In the genomic region with DNA sequence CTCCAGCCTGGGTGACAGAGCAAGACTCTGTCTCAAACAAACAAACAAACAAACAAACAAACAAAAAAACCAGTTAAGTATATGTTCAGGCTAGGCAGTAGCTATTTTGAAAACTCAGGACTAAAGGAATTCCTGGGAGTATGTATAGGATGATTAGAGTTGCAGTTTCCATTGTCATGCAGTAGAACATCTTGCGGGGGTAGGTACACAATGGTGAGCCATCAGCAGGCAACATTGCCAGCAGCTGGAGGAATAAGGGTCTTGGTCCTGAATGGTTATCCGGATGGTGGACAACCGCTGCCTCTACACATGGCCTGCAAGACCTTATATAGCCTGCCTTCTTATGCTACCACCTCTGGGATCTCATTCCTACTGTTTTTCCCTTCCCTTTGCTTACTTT, we compare ENCODE assay signal across 1 cellular context.
TF ChIP-seq lines count a peak whose summit lies in the region.

No MANE protein-coding gene starts in this region.

TF ChIP-seq in GM23338, 12 proteins besides CTCF, POLR2A, EP300 and RAD21 (continued from another document):
- TF ChIP-seq JUNB (IDR thresholded peaks at IDR 0.05; ENCODE audit: unreplicated experiment) = no peak
- TF ChIP-seq, protein P1, sequence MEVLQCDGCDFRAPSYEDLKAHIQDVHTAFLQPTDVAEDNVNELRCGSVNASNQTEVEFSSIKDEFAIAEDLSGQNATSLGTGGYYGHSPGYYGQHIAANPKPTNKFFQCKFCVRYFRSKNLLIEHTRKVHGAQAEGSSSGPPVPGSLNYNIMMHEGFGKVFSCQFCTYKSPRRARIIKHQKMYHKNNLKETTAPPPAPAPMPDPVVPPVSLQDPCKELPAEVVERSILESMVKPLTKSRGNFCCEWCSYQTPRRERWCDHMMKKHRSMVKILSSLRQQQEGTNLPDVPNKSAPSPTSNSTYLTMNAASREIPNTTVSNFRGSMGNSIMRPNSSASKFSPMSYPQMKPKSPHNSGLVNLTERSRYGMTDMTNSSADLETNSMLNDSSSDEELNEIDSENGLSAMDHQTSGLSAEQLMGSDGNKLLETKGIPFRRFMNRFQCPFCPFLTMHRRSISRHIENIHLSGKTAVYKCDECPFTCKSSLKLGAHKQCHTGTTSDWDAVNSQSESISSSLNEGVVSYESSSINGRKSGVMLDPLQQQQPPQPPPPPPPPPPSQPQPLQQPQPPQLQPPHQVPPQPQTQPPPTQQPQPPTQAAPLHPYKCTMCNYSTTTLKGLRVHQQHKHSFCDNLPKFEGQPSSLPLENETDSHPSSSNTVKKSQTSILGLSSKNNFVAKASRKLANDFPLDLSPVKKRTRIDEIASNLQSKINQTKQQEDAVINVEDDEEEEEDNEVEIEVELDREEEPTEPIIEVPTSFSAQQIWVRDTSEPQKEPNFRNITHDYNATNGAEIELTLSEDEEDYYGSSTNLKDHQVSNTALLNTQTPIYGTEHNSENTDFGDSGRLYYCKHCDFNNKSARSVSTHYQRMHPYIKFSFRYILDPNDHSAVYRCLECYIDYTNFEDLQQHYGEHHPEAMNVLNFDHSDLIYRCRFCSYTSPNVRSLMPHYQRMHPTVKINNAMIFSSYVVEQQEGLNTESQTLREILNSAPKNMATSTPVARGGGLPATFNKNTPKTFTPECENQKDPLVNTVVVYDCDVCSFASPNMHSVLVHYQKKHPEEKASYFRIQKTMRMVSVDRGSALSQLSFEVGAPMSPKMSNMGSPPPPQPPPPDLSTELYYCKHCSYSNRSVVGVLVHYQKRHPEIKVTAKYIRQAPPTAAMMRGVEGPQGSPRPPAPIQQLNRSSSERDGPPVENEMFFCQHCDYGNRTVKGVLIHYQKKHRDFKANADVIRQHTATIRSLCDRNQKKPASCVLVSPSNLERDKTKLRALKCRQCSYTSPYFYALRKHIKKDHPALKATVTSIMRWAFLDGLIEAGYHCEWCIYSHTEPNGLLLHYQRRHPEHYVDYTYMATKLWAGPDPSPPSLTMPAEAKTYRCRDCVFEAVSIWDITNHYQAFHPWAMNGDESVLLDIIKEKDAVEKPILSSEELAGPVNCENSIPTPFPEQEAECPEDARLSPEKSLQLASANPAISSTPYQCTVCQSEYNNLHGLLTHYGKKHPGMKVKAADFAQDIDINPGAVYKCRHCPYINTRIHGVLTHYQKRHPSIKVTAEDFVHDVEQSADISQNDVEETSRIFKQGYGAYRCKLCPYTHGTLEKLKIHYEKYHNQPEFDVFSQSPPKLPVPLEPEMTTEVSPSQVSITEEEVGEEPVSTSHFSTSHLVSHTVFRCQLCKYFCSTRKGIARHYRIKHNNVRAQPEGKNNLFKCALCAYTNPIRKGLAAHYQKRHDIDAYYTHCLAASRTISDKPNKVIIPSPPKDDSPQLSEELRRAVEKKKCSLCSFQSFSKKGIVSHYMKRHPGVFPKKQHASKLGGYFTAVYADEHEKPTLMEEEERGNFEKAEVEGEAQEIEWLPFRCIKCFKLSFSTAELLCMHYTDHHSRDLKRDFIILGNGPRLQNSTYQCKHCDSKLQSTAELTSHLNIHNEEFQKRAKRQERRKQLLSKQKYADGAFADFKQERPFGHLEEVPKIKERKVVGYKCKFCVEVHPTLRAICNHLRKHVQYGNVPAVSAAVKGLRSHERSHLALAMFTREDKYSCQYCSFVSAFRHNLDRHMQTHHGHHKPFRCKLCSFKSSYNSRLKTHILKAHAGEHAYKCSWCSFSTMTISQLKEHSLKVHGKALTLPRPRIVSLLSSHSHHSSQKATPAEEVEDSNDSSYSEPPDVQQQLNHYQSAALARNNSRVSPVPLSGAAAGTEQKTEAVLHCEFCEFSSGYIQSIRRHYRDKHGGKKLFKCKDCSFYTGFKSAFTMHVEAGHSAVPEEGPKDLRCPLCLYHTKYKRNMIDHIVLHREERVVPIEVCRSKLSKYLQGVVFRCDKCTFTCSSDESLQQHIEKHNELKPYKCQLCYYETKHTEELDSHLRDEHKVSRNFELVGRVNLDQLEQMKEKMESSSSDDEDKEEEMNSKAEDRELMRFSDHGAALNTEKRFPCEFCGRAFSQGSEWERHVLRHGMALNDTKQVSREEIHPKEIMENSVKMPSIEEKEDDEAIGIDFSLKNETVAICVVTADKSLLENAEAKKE (CRISPR knock-in tag; IDR thresholded peaks at IDR 0.05) = peak; percentile 80
TF ChIP-seq in GM23338: peak in this region for 2.
